In the genomic region with DNA sequence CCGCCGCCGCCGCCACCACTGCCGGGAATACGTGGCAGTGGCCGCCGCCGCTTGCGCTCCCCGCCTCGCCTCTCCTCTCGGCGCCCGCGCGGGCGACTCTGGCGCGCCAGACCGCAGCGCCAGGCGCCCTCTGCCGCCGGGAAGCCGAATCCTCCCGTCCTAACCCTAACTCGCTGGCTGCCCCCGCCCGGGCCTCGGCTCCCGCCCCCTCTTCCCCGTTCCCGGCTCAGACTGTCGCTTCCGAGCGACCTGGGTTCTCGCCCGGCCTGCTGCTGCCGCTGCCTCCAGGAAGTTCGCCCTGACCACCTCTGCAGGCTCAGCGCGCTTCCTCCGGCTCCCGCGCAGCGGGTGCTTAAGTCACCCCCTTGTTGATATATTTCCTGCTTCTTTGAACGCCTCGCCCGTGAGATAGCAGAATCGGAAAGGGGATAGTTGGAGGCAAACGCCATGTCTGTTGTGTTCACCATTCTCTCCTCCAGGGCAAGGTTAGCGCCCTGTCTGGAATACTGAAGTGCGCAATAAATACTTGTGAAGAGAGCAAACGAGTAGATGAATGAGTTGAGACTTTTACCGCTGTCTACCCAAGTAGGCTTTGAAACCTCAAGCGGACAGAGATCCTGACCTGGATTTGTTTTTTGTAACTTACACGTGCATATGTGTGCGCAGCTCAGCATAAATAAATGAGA, we compare ENCODE assay signal across 1 cellular context.
TF ChIP-seq lines count a peak whose summit lies in the region.

A gene with protein sequence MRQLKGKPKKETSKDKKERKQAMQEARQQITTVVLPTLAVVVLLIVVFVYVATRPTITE (minus strand): TSS at position 100 of the 686 bp plus-strand sequence. CDS start 64,202 bp downstream, outside the sequence.

TF ChIP-seq in K562, 482 proteins besides CTCF, POLR2A, EP300 and RAD21 (continued from another document and continues in another):
- TF ChIP-seq ZNF609 (CRISPR knock-in tag; IDR thresholded peaks at IDR 0.05; ENCODE audit: borderline replicate concordance), result no peak
- TF ChIP-seq EWSR1 (IDR thresholded peaks at IDR 0.05; ENCODE audit: borderline replicate concordance, low read depth, partially characterized antibody), result no peak
- no peak for TF ChIP-seq POLR2H (tag; IDR thresholded peaks at IDR 0.05; ENCODE audit: low read depth)
- peak; percentile 90 for TF ChIP-seq VEZF1 (CRISPR knock-in tag; IDR thresholded peaks at IDR 0.05)
- TF ChIP-seq, protein P1, sequence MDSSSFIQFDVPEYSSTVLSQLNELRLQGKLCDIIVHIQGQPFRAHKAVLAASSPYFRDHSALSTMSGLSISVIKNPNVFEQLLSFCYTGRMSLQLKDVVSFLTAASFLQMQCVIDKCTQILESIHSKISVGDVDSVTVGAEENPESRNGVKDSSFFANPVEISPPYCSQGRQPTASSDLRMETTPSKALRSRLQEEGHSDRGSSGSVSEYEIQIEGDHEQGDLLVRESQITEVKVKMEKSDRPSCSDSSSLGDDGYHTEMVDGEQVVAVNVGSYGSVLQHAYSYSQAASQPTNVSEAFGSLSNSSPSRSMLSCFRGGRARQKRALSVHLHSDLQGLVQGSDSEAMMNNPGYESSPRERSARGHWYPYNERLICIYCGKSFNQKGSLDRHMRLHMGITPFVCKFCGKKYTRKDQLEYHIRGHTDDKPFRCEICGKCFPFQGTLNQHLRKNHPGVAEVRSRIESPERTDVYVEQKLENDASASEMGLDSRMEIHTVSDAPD (CRISPR knock-in tag; IDR thresholded peaks at IDR 0.05), result no peak
- peak; percentile 73 for TF ChIP-seq SMC3 (conservative IDR thresholded peaks at IDR 0.05; ENCODE audit: insufficient read depth, low read depth, low read length)
- peak; percentile 49; the same call in 1 of the 2 replicates for TF ChIP-seq MTA3 (IDR thresholded peaks at IDR 0.05; ENCODE audit: borderline replicate concordance)
- TF ChIP-seq SIRT6 (IDR thresholded peaks at IDR 0.05; ENCODE audit: low read depth, low read length), result no peak
- peak; percentile 90 for TF ChIP-seq PTBP1 (IDR thresholded peaks at IDR 0.05; ENCODE audit: low read depth, low read length)
- no peak for TF ChIP-seq BDP1 (IDR thresholded peaks at IDR 0.05; ENCODE audit: insufficient read depth, insufficient read length)
- no peak for TF ChIP-seq SRSF9 (IDR thresholded peaks at IDR 0.05; ENCODE audit: borderline replicate concordance, low read depth, low read length)
- no peak for TF ChIP-seq CAMTA2 (CRISPR knock-in tag; conservative IDR thresholded peaks at IDR 0.05)
- TF ChIP-seq ZBED1 (IDR thresholded peaks at IDR 0.05), result no peak
- 0 out of 2 replicates have a peak, but pooled peaks have one; percentile 18 for TF ChIP-seq RUNX1 (IDR thresholded peaks at IDR 0.05; ENCODE audit: low read depth)
- TF ChIP-seq ZNF24 (IDR thresholded peaks at IDR 0.05), result peak; percentile 65; the same call in 1 of the 2 replicates
- no peak for TF ChIP-seq PTRF (tag; IDR thresholded peaks at IDR 0.05)
- TF ChIP-seq ZNF75A (CRISPR knock-in tag; IDR thresholded peaks at IDR 0.05), result no peak
- peak; percentile 100 for TF ChIP-seq ZFP36 (IDR thresholded peaks at IDR 0.05; ENCODE audit: low read depth, low read length, partially characterized antibody)
- TF ChIP-seq KDM1A (IDR thresholded peaks at IDR 0.05), result peak; percentile 72 to 87
- peak; percentile 76 for TF ChIP-seq CXXC5 (CRISPR knock-in tag; IDR thresholded peaks at IDR 0.05)
- TF ChIP-seq GABPA (tag; conservative IDR thresholded peaks at IDR 0.05; ENCODE audit: low read depth), result 0 out of 2 replicates have a peak, but pooled peaks have one; percentile 35
- no peak for TF ChIP-seq ZNF121 (CRISPR knock-in tag; conservative IDR thresholded peaks at IDR 0.05)
- TF ChIP-seq TAF15 (IDR thresholded peaks at IDR 0.05; ENCODE audit: low read depth, low read length), result no peak
- TF ChIP-seq ZBTB17 (CRISPR knock-in tag; IDR thresholded peaks at IDR 0.05), result peak; percentile 50; the same call in 1 of the 2 replicates
- peak in 1 of 2 experiments; percentile 80; a peak in 2 of 4 replicates for TF ChIP-seq ZNF639 (CRISPR knock-in tag; conservative IDR thresholded peaks at IDR 0.05 in 1 of 2, IDR thresholded peaks at IDR 0.05 in 1 of 2)
- TF ChIP-seq ZNF766 (CRISPR knock-in tag; conservative IDR thresholded peaks at IDR 0.05), result peak; percentile 43; the same call in 1 of the 2 replicates
- no peak for TF ChIP-seq DACH1 (IDR thresholded peaks at IDR 0.05; ENCODE audit: partially characterized antibody)
- TF ChIP-seq CTBP1 (IDR thresholded peaks at IDR 0.05; ENCODE audit: borderline replicate concordance), result peak; percentile 78
- TF ChIP-seq PATZ1 (CRISPR knock-in tag; IDR thresholded peaks at IDR 0.05; ENCODE audit: borderline replicate concordance), result no peak
- no peak for TF ChIP-seq CUX1 (CRISPR knock-in tag; IDR thresholded peaks at IDR 0.05)
